8 cellular contexts compared by ENCODE assay signal in genomic region chr2:118202707-118203303, GRCh38.
DNase-seq lines count a peak whose midpoint lies in the region; ATAC-seq and TF ChIP-seq lines count a peak whose summit lies in the region.

No MANE protein-coding gene starts in this region.

- H3K36me3 Mint-ChIP-seq in activated CD4-positive, alpha-beta memory T cell treated with anti-CD3 and anti-CD28 coated beads, Interleukin-2, amount 10 ng/mL, durations not matched to agents 7 days and 5 days (ENCODE audit: low read depth) = no peaks in the 10 kb centered on the region
- H3K36me3 Mint-ChIP-seq in natural killer cell treated with Interleukin-12 subunit alpha and Interleukin-12 subunit beta and Interleukin-15 and Interleukin-18, amount 100 ng/mL, for 72 hours = no peaks in the 10 kb centered on the region

- DNase-seq in AG09309 (ENCODE audit: low read depth) (peak; percentile 25), GM13976 (ENCODE audit: low spot score) (peak; percentile 44), NCI-H1694 treated with DMSO at 0.1 percent for 48 hours (lab: John Stamatoyannopoulos, UW) (peak; percentile 58), epidermal melanocyte (ENCODE audit: insufficient read length, low spot score) (peak; percentile 32), NCI-H524 treated with DMSO at 0.1 percent for 48 hours (lab: John Stamatoyannopoulos, UW) (no peak)
- peak; percentile 62 for DNase-seq in activated CD4-positive, alpha-beta memory T cell treated with anti-CD3 and anti-CD28 coated beads, Interleukin-2, amount 10 ng/mL, durations not matched to agents 7 days and 5 days
- peak; percentile 72 for DNase-seq in natural killer cell treated with Interleukin-12 subunit alpha and Interleukin-12 subunit beta and Interleukin-15 and Interleukin-18, amount 100 ng/mL, for 72 hours (ENCODE audit: low spot score)

- H3K27me3 Mint-ChIP-seq in activated CD4-positive, alpha-beta memory T cell treated with anti-CD3 and anti-CD28 coated beads, Interleukin-2, amount 10 ng/mL, durations not matched to agents 7 days and 5 days = peaks cover 22% of the 10 kb centered on the region
- peaks cover 25 to 46% of the 10 kb centered on the region in 2 donors for H3K27me3 Mint-ChIP-seq in natural killer cell treated with Interleukin-12 subunit alpha and Interleukin-12 subunit beta and Interleukin-15 and Interleukin-18, amount 100 ng/mL, for 72 hours

- no peak overlapping the region for H3K27ac Mint-ChIP-seq in activated CD4-positive, alpha-beta memory T cell treated with anti-CD3 and anti-CD28 coated beads, Interleukin-2, amount 10 ng/mL, durations not matched to agents 7 days and 5 days
- H3K27ac Mint-ChIP-seq in natural killer cell treated with Interleukin-12 subunit alpha and Interleukin-12 subunit beta and Interleukin-15 and Interleukin-18, amount 100 ng/mL, for 72 hours = no peak overlapping the region

- TF ChIP-seq CTCF in AG09309 (IDR thresholded peaks at IDR 0.05; ENCODE audit: control insufficient read depth, insufficient read depth, low read depth, low read length, missing control alignments) (peak; percentile 90), GM13976 (IDR thresholded peaks at IDR 0.05; ENCODE audit: borderline replicate concordance, control extremely low read depth, extremely low read depth, insufficient read depth, missing control alignments) (peak; percentile 83)

- CTCF ChIA-PET in activated CD4-positive, alpha-beta memory T cell treated with anti-CD3 and anti-CD28 coated beads, Interleukin-2, amount 10 ng/mL, durations not matched to agents 7 days and 5 days (lab: Charles Lee) = interaction anchor here (0.7 to 1.6 kb wide), 7 partner anchors 8 to 570 kb away, joined by 3 to 6 read pairs (median 4); no protein-coding TSS in a partner anchor

- POLR2A ChIA-PET in activated CD4-positive, alpha-beta memory T cell treated with anti-CD3 and anti-CD28 coated beads, Interleukin-2, amount 10 ng/mL, durations not matched to agents 7 days and 5 days (lab: Charles Lee) = interaction anchor here (1.5 kb wide), 1 partner anchor 16 kb away, joined by 5 read pairs; no protein-coding TSS in a partner anchor

- H3K9me3 Mint-ChIP-seq in activated CD4-positive, alpha-beta memory T cell treated with anti-CD3 and anti-CD28 coated beads, Interleukin-2, amount 10 ng/mL, durations not matched to agents 7 days and 5 days = no peaks in the 10 kb centered on the region
- H3K9me3 Mint-ChIP-seq in natural killer cell treated with Interleukin-12 subunit alpha and Interleukin-12 subunit beta and Interleukin-15 and Interleukin-18, amount 100 ng/mL, for 72 hours = no peaks in the 10 kb centered on the region

- no peak overlapping the region for H3K4me3 ChIP-seq in AG09309 (ENCODE audit: control insufficient read depth, low read depth, low read length)

- peaks cover 10% of the 10 kb centered on the region for H3K4me1 Mint-ChIP-seq in activated CD4-positive, alpha-beta memory T cell treated with anti-CD3 and anti-CD28 coated beads, Interleukin-2, amount 10 ng/mL, durations not matched to agents 7 days and 5 days
- H3K4me1 Mint-ChIP-seq in natural killer cell treated with Interleukin-12 subunit alpha and Interleukin-12 subunit beta and Interleukin-15 and Interleukin-18, amount 100 ng/mL, for 72 hours (ENCODE audit: low read depth in 2 of 2) = peaks cover 4 to 7% of the 10 kb centered on the region in 2 donors

- in situ Hi-C loops in GM13976 (cut with MboI; ENCODE audit: low sequenced_read_pairs, unreplicated experiment) = no loop called here

- peak; percentile 93 for ATAC-seq in HG02642 (IDR thresholded peaks at IDR 0.05; ENCODE audit: poor library complexity, unreplicated experiment)
- ATAC-seq in natural killer cell treated with Interleukin-12 subunit alpha and Interleukin-12 subunit beta and Interleukin-15 and Interleukin-18, amount 100 ng/mL, for 72 hours = peak; percentile 68 to 71

- H3K4me3 Mint-ChIP-seq in activated CD4-positive, alpha-beta memory T cell treated with anti-CD3 and anti-CD28 coated beads, Interleukin-2, amount 10 ng/mL, durations not matched to agents 7 days and 5 days = no peak overlapping the region
- peak overlapping the region; percentile 15 for H3K4me3 Mint-ChIP-seq in natural killer cell treated with Interleukin-12 subunit alpha and Interleukin-12 subunit beta and Interleukin-15 and Interleukin-18, amount 100 ng/mL, for 72 hours
